16 cellular contexts compared by ENCODE assay signal in genomic region chr5:149024477-149024876, GRCh38. TPM values are rescaled to one million over a fixed set of nuclear protein-coding genes. Genes with fewer than 3 reads are reported as not detected.
A peak's percentile ranks its signal among the peaks of the same experiment; 100 is the strongest.
DNase-seq lines count a peak whose midpoint lies in the region; ATAC-seq, FAIRE-seq and TF ChIP-seq lines count a peak whose summit lies in the region.
"Had no signal": no experiment of that assay in that cellular context is flagged by ENCODE, and none has a peak within 500 bp of the region (broad histone marks: within the 10 kb centered on the region; RNA-seq: fewer than 3 reads in every experiment).

No MANE protein-coding gene starts in this region.

- 0 to 7% methylated on average over 1 of the region's 1 CpG for WGBS in heart right ventricle, 2 donors

- intact Hi-C loops in Calu3 (cut with micrococcal nuclease; ENCODE audit: unreplicated experiment) (no loop called here), heart right ventricle (cut with DNase I) (no loop called here)

- H3K27me3 ChIP-seq in RWPE2 (ENCODE audit: insufficient read depth, poor library complexity, severe bottlenecking) (no peaks in the 10 kb centered on the region), heart right ventricle (no peaks in the 10 kb centered on the region)
- H3K27me3 ChIP-seq: BLaER1 treated with 17β-estradiol and CSF1 and Interleukin-3, amounts not matched to agents 10 nM and 100 nM; cardiac muscle cell had no signal

- POLR2A ChIA-PET in WTC11 (lab: Charles Lee), result no interaction called here

- peak; percentile 20 for FAIRE-seq in H54 (lab: Jason Lieb, UNC)

- TF ChIP-seq CTCF in Calu3 (IDR thresholded peaks at IDR 0.05; ENCODE audit: unreplicated experiment) (no peak), RWPE2 (IDR thresholded peaks at IDR 0.05; ENCODE audit: poor library complexity, severe bottlenecking) (no peak), heart right ventricle (IDR thresholded peaks at IDR 0.05) (no peak), WTC11 (IDR thresholded peaks at IDR 0.05) (no peak)

- peaks cover 3% of the 10 kb centered on the region for H3K4me1 ChIP-seq in RWPE2 (ENCODE audit: insufficient read depth, poor library complexity, severe bottlenecking)
- peaks cover 0 to 17% (median 13%) of the 10 kb centered on the region in 9 donors for H3K4me1 ChIP-seq in heart right ventricle

- CTCF ChIA-PET in Calu3 (lab: Charles Lee), result interaction anchor here (0.8 to 1.9 kb wide), 6 partner anchors 11 to 294 kb away, joined by 3 to 9 read pairs (median 4); no protein-coding TSS in a partner anchor
- CTCF ChIA-PET in WTC11 (lab: Charles Lee), result interaction anchor here (0.8 to 3.8 kb wide), 5 partner anchors 11 to 294 kb away, joined by 3 to 21 read pairs (median 7); no protein-coding TSS in a partner anchor

- H3K27me3 Mint-ChIP-seq in Calu3 (ENCODE audit: unreplicated experiment) (no peaks in the 10 kb centered on the region), WTC11 (ENCODE audit: low read depth) (no peaks in the 10 kb centered on the region; the same call in 1 of the 2 replicates)

- H3K27ac Mint-ChIP-seq in Calu3 (ENCODE audit: unreplicated experiment) (peak overlapping the region; percentile 19), WTC11 (no peak overlapping the region)
- H3K27ac Mint-ChIP-seq: activated CD4-positive, alpha-beta memory T cell treated with anti-CD3 and anti-CD28 coated beads, Interleukin-2, amount 10 ng/mL, durations not matched to agents 7 days and 5 days had no signal

- H3K4me3 Mint-ChIP-seq in Calu3 (ENCODE audit: low read depth, unreplicated experiment), result no peak overlapping the region
- no peak overlapping the region for H3K4me3 Mint-ChIP-seq in WTC11
- H3K4me3 Mint-ChIP-seq: activated CD4-positive, alpha-beta memory T cell treated with anti-CD3 and anti-CD28 coated beads, Interleukin-2, amount 10 ng/mL, durations not matched to agents 7 days and 5 days had no signal

- H3K4me3 ChIP-seq in RWPE2 (ENCODE audit: severe bottlenecking), result no peak overlapping the region
- H3K4me3 ChIP-seq in heart right ventricle, result no peak overlapping the region
- H3K4me3 ChIP-seq: BLaER1 treated with 17β-estradiol and CSF1 and Interleukin-3, amounts not matched to agents 10 nM and 100 nM; cardiac muscle cell; SK-N-MC; skin epidermis had no signal

- no TSS peak for BruUV-seq in Calu3 (replicated peaks; lab: Mats Ljungman, UMichigan)

- H3K27ac ChIP-seq in RWPE2 (ENCODE audit: poor library complexity, severe bottlenecking), result no peak overlapping the region
- H3K27ac ChIP-seq in heart right ventricle, result no peak overlapping the region
- H3K27ac ChIP-seq: BLaER1 treated with 17β-estradiol and CSF1 and Interleukin-3, amounts not matched to agents 10 nM and 100 nM; cardiac muscle cell; SK-N-MC; skin epidermis had no signal

- DNase-seq in Calu3, result no peak
- DNase-seq in H54 (ENCODE audit: insufficient read length, low spot score), result no peak
- no peak for DNase-seq in RWPE2 (ENCODE audit: low spot score)
- no peak for DNase-seq in heart right ventricle
- no peak for DNase-seq in WTC11 (ENCODE audit: low spot score)
- no peak for DNase-seq in LoVo (ENCODE audit: low spot score)
- no peak for DNase-seq in kidney glomerular epithelial cell (lab: John Stamatoyannopoulos, UW)
- DNase-seq: activated CD4-positive, alpha-beta memory T cell treated with anti-CD3 and anti-CD28 coated beads, Interleukin-2, amount 10 ng/mL, durations not matched to agents 7 days and 5 days; DMS79; effector CD8-positive, alpha-beta T cell; NCI-H1092; NCI-H2171 treated with DMSO at 0.1 percent for 48 hours had no signal

- H3K36me3 Mint-ChIP-seq in Calu3 (ENCODE audit: insufficient read depth, unreplicated experiment) (peaks cover 7% of the 10 kb centered on the region), WTC11 (no peaks in the 10 kb centered on the region)

- no peaks in the 10 kb centered on the region for H3K9me3 Mint-ChIP-seq in Calu3 (ENCODE audit: low read depth, unreplicated experiment)
- H3K9me3 Mint-ChIP-seq in WTC11, result peaks cover 9% of the 10 kb centered on the region; the same call in 1 of the 2 replicates

- H3K4me1 Mint-ChIP-seq in Calu3 (ENCODE audit: low read depth, unreplicated experiment) (peaks cover 35% of the 10 kb centered on the region), WTC11 (peaks cover 2% of the 10 kb centered on the region)

- ATAC-seq in RWPE2 (ENCODE audit: low read depth) (peak; percentile 53; the same call in 2 of the 3 replicates), heart right ventricle (peak in 5 of 8 donors; percentile 26 to 63 (median 46)), WTC11 (no peak)

- H3K36me3 ChIP-seq in RWPE2 (ENCODE audit: low read depth) (no peaks in the 10 kb centered on the region; the same call in 1 of the 2 replicates), heart right ventricle (peaks cover 0 to 26% (median 0%) of the 10 kb centered on the region in 9 donors)
- H3K36me3 ChIP-seq: BLaER1 treated with 17β-estradiol and CSF1 and Interleukin-3, amounts not matched to agents 10 nM and 100 nM; cardiac muscle cell had no signal

- TF ChIP-seq POLR2A in H54 (IDR thresholded peaks at IDR 0.05; ENCODE audit: low read depth, low read length), result no peak

- H3K9me3 ChIP-seq in RWPE2 (ENCODE audit: severe bottlenecking), result no peaks in the 10 kb centered on the region
- H3K9me3 ChIP-seq in heart right ventricle, result peaks cover 0 to 7% (median 0%) of the 10 kb centered on the region in 11 donors

TF ChIP-seq in WTC11, 78 proteins besides CTCF, POLR2A, EP300 and RAD21 (continues in another document):
- no peak for TF ChIP-seq ZSCAN18 (CRISPR knock-in tag; IDR thresholded peaks at IDR 0.05)
- no peak for TF ChIP-seq AFF4 (CRISPR knock-in tag; IDR thresholded peaks at IDR 0.05; ENCODE audit: borderline replicate concordance)
- TF ChIP-seq ZNF263 (CRISPR knock-in tag; IDR thresholded peaks at IDR 0.05; ENCODE audit: low read depth), result no peak
- TF ChIP-seq TEAD4 (CRISPR knock-in tag; IDR thresholded peaks at IDR 0.05), result no peak
- TF ChIP-seq ATF6 (CRISPR knock-in tag; IDR thresholded peaks at IDR 0.05), result no peak
- no peak for TF ChIP-seq ZNF232 (CRISPR knock-in tag; IDR thresholded peaks at IDR 0.05)
- TF ChIP-seq ATF3 (CRISPR knock-in tag; conservative IDR thresholded peaks at IDR 0.05), result no peak
- no peak for TF ChIP-seq GRHL2 (CRISPR knock-in tag; IDR thresholded peaks at IDR 0.05; ENCODE audit: insufficient replicate concordance, severe bottlenecking)
- TF ChIP-seq TP53 (CRISPR knock-in tag; IDR thresholded peaks at IDR 0.05), result no peak

RNA-seq across cellular contexts. Expression of gene SH3TC2, which starts 38.4 kb away (rescaled TPM):
- total RNA-seq in Calu3 (2022) (54.6 and 60.3 TPM in 2 replicates), heart right ventricle (10 to 100 TPM in 2 of 10 donors, 1 to 10 TPM in 7, under 1 TPM in 1; 0.97 to 13.1 (median 7.4) TPM), WTC11 (2021) (0.18 to 0.78 TPM (median 0.61 TPM) in 3 replicates)
- polyA plus RNA-seq in heart right ventricle, result 1 to 10 TPM in 1 of 2 donors, under 1 TPM in 1; 0.91 to 2.9 TPM
- total RNA-seq: activated CD4-positive, alpha-beta memory T cell treated with anti-CD3 and anti-CD28 coated beads, Interleukin-2, amount 10 ng/mL, durations not matched to agents 7 days and 5 days had no signal
